ENCODE assay signal across 1 cellular context in the genomic region with DNA sequence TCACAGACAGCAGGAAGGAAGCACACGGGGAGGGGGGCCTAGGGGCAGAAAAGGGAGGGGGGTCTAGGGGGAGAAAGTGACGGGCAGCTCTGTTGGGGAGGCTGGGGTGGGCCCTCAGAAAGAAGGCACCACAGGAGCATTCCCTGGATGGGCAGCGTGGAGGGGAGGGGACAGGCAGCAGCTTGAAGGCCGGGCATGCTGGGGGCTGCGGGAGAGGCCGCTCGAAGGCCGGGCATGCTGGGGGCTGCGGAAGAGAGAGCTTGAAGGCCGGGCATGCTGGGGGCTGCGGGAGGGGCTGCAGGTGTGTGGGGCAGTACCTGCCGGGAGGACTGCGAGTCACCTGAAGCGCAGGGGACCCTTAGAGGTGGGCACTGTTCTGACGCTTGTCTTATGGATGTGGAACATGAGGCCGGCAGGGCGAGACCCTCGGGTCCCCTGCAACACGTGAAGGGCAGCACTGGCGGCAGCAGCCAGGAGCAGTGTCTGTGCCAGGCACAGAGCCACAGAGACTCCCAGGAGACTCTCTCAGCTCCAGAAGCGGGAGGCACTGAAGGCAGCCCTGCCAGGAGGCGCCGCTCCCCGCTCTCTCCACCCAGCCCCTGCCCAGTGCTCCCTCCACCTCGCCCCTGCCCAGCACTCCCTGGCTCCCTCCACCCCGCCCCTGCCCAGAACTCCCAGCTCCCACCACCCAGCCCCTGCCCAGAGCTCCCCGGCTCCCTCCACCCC.
TF ChIP-seq lines count a peak whose summit lies in the region.

No MANE protein-coding gene starts in this region.

TF ChIP-seq in H1, 55 proteins besides CTCF, POLR2A, EP300 and RAD21:
- TF ChIP-seq EGR1 (IDR thresholded peaks at IDR 0.05; ENCODE audit: borderline replicate concordance, low read depth, low read length) (peak; percentile 59; the same call in 1 of the 2 replicates), KDM1A (IDR thresholded peaks at IDR 0.05; ENCODE audit: borderline replicate concordance, low read length) (no peak)
